Comparison of ENCODE assay signal across 8 cellular contexts in genomic region chr19:38079926-38080380, GRCh38.
DNase-seq lines count a peak whose midpoint lies in the region; ATAC-seq and TF ChIP-seq lines count a peak whose summit lies in the region.

No MANE protein-coding gene starts in this region.

- H2AFZ ChIP-seq in MM.1S (ENCODE audit: low read length): no peak overlapping the region
- no peak overlapping the region for H2AFZ ChIP-seq in neuronal stem cell (ENCODE audit: low read length)
- H2AFZ ChIP-seq in smooth muscle cell (ENCODE audit: low read depth): no peak overlapping the region

- H3K79me1 ChIP-seq in neuronal stem cell (ENCODE audit: low read depth, low read length): peaks cover 2% of the 10 kb centered on the region

- H3K9ac ChIP-seq in MM.1S (ENCODE audit: low read length) (no peak overlapping the region), liver (ENCODE audit: low read depth in 1 of 2, low read length in 2 of 2) (no peak overlapping the region), neuronal stem cell (ENCODE audit: low read depth, low read length, poor library complexity) (no peak overlapping the region), smooth muscle cell (ENCODE audit: low read depth) (no peak overlapping the region)

- no peak overlapping the region for H2BK12ac ChIP-seq in neuronal stem cell (ENCODE audit: low read length)

- H3K23ac ChIP-seq in neuronal stem cell (ENCODE audit: low read depth, low read length, poor library complexity): no peak overlapping the region

- H3K27ac ChIP-seq in MM.1S (ENCODE audit: low read length) (peak overlapping the region; percentile 34; the same call in 1 of the 2 replicates), liver (ENCODE audit: low read depth in 1 of 2, low read length in 2 of 2) (no peak overlapping the region), neuronal stem cell (replicated peaks; ENCODE audit: low read length) (no peak overlapping the region), smooth muscle cell (ENCODE audit: low read depth) (no peak overlapping the region), suprapubic skin (no peak overlapping the region)

- H3K9me3 ChIP-seq in MM.1S (replicated peaks; ENCODE audit: insufficient read depth, low read length): no peaks in the 10 kb centered on the region
- H3K9me3 ChIP-seq in liver (ENCODE audit: control insufficient read depth in 4 of 4, low read length in 3 of 4): no peaks in the 10 kb centered on the region
- H3K9me3 ChIP-seq in neuronal stem cell (replicated peaks in 1 of 2; ENCODE audit: control insufficient read depth in 2 of 2, insufficient read depth in 1 of 2, low read depth in 1 of 2, low read length in 2 of 2): peaks cover 0 to 6% of the 10 kb centered on the region in 2 donors
- H3K9me3 ChIP-seq in smooth muscle cell (replicated peaks; ENCODE audit: low read depth): no peaks in the 10 kb centered on the region
- no peaks in the 10 kb centered on the region for H3K9me3 ChIP-seq in suprapubic skin

- H3K27me3 Mint-ChIP-seq in activated T-helper 1 cell treated with anti-CD3 and anti-CD28 coated beads, Interleukin-12 subunit alpha, Interleukin-12 subunit beta, Interleukin-2, Interleukin-4 antibody, amounts not matched to agents 30 ng/mL and 10 ng/mL and 1 ng/mL, durations not matched to agents 14 hours and 24 hours and 36 hours (ENCODE audit: insufficient read depth): no peaks in the 10 kb centered on the region

- DNase-seq in DMS53 (lab: John Stamatoyannopoulos, UW): peak; percentile 98
- peak; percentile 65 for DNase-seq in MM.1S
- no peak for DNase-seq in activated T-helper 1 cell treated with anti-CD3 and anti-CD28 coated beads, Interleukin-12 subunit alpha, Interleukin-12 subunit beta, Interleukin-2, Interleukin-4 antibody, amounts not matched to agents 30 ng/mL and 10 ng/mL and 1 ng/mL, durations not matched to agents 14 hours and 24 hours and 36 hours (ENCODE audit: low spot score)
- no peak for DNase-seq in neuronal stem cell (ENCODE audit: low spot score)
- DNase-seq in smooth muscle cell (lab: John Stamatoyannopoulos, UW; ENCODE audit: unreplicated experiment): no peak
- no peak for DNase-seq in suprapubic skin (ENCODE audit: low spot score in 2 of 2)

- peaks cover 23% of the 10 kb centered on the region for H3K4me1 Mint-ChIP-seq in activated T-helper 1 cell treated with anti-CD3 and anti-CD28 coated beads, Interleukin-12 subunit alpha, Interleukin-12 subunit beta, Interleukin-2, Interleukin-4 antibody, amounts not matched to agents 30 ng/mL and 10 ng/mL and 1 ng/mL, durations not matched to agents 14 hours and 24 hours and 36 hours (ENCODE audit: low read depth)

- no peak overlapping the region for H4K91ac ChIP-seq in neuronal stem cell (ENCODE audit: low read depth, low read length, poor library complexity)

- peaks cover 8% of the 10 kb centered on the region for H3K9me3 Mint-ChIP-seq in activated T-helper 1 cell treated with anti-CD3 and anti-CD28 coated beads, Interleukin-12 subunit alpha, Interleukin-12 subunit beta, Interleukin-2, Interleukin-4 antibody, amounts not matched to agents 30 ng/mL and 10 ng/mL and 1 ng/mL, durations not matched to agents 14 hours and 24 hours and 36 hours

- no peak for TF ChIP-seq POLR2A in suprapubic skin (IDR thresholded peaks at IDR 0.05)

- H3K4me3 ChIP-seq in MM.1S (ENCODE audit: low read length) (no peak overlapping the region), liver (ENCODE audit: low read depth in 1 of 3, low read length in 3 of 3) (no peak overlapping the region), neuronal stem cell (ENCODE audit: low read length in 2 of 2) (no peak overlapping the region), smooth muscle cell (no peak overlapping the region), suprapubic skin (no peak overlapping the region)

- H3K79me2 ChIP-seq in MM.1S (ENCODE audit: low read length) (no peaks in the 10 kb centered on the region), smooth muscle cell (ENCODE audit: low read depth) (no peaks in the 10 kb centered on the region)

- H4K8ac ChIP-seq in neuronal stem cell (ENCODE audit: low read depth, low read length): no peak overlapping the region

- no peak overlapping the region for H2BK15ac ChIP-seq in neuronal stem cell (ENCODE audit: low read length)

- peak in 1 of 2 donors; percentile 32 for TF ChIP-seq RAD21 in liver (IDR thresholded peaks at IDR 0.05)

- peak; percentile 85 for ATAC-seq in GM21447 (IDR thresholded peaks at IDR 0.05; ENCODE audit: unreplicated experiment)

- peaks cover 2% of the 10 kb centered on the region for H3K36me3 Mint-ChIP-seq in activated T-helper 1 cell treated with anti-CD3 and anti-CD28 coated beads, Interleukin-12 subunit alpha, Interleukin-12 subunit beta, Interleukin-2, Interleukin-4 antibody, amounts not matched to agents 30 ng/mL and 10 ng/mL and 1 ng/mL, durations not matched to agents 14 hours and 24 hours and 36 hours (ENCODE audit: low read depth)

- no peak overlapping the region for H3K18ac ChIP-seq in neuronal stem cell (ENCODE audit: low read length)

- WGBS in liver: 86% methylated on average over 1 of the region's 1 CpG
- no CpG with 5 or more reads among the region's 1 CpG for WGBS in neuronal stem cell (ENCODE audit: extremely low coverage in 2 of 2, insufficient read length in 2 of 2, insufficient replicate concordance in 1 of 2), 2 donors
- WGBS in smooth muscle cell (ENCODE audit: low lambda C conversion rate): 62% methylated on average over 1 of the region's 1 CpG
- WGBS in suprapubic skin: 68% methylated on average over 1 of the region's 1 CpG

- intact Hi-C loops in activated T-helper 1 cell treated with anti-CD3 and anti-CD28 coated beads, Interleukin-12 subunit alpha, Interleukin-12 subunit beta, Interleukin-2, Interleukin-4 antibody, amounts not matched to agents 30 ng/mL and 10 ng/mL and 1 ng/mL, durations not matched to agents 14 hours and 24 hours and 36 hours (cut with micrococcal nuclease): loop anchor here (1.0 kb wide), 1 partner anchor 31 kb away; no protein-coding TSS in a partner anchor

- no peak overlapping the region for H3K14ac ChIP-seq in neuronal stem cell (ENCODE audit: low read length)

- TF ChIP-seq CTCF in MM.1S (IDR thresholded peaks at IDR 0.05; ENCODE audit: low read length): no peak
- no peak for TF ChIP-seq CTCF in liver (IDR thresholded peaks at IDR 0.05; ENCODE audit: low read depth, low read length, missing input control)
- TF ChIP-seq CTCF in smooth muscle cell (IDR thresholded peaks at IDR 0.05; ENCODE audit: borderline replicate concordance, insufficient read depth, poor library complexity, severe bottlenecking): no peak
- no peak for TF ChIP-seq CTCF in suprapubic skin (IDR thresholded peaks at IDR 0.05)

- H3K27ac Mint-ChIP-seq in activated T-helper 1 cell treated with anti-CD3 and anti-CD28 coated beads, Interleukin-12 subunit alpha, Interleukin-12 subunit beta, Interleukin-2, Interleukin-4 antibody, amounts not matched to agents 30 ng/mL and 10 ng/mL and 1 ng/mL, durations not matched to agents 14 hours and 24 hours and 36 hours: peak overlapping the region; percentile 83

- H2BK120ac ChIP-seq in neuronal stem cell (ENCODE audit: low read depth, low read length): no peak overlapping the region

- peaks cover 9% of the 10 kb centered on the region for H3K4me1 ChIP-seq in MM.1S (ENCODE audit: low read length)
- H3K4me1 ChIP-seq in liver (ENCODE audit: control insufficient read depth in 4 of 4, insufficient read depth in 4 of 4, low read length in 3 of 4): no peaks in the 10 kb centered on the region
- H3K4me1 ChIP-seq in neuronal stem cell (ENCODE audit: control insufficient read depth in 2 of 2, insufficient read depth in 1 of 2, low read depth in 1 of 2, low read length in 2 of 2): peaks cover 0 to 3% of the 10 kb centered on the region in 2 donors
- no peaks in the 10 kb centered on the region for H3K4me1 ChIP-seq in smooth muscle cell (ENCODE audit: low read depth)
- H3K4me1 ChIP-seq in suprapubic skin: no peaks in the 10 kb centered on the region

- H3F3A ChIP-seq in MM.1S (ENCODE audit: insufficient read depth, low read length) (no peaks in the 10 kb centered on the region), smooth muscle cell (ENCODE audit: low read depth) (no peaks in the 10 kb centered on the region)

- TF ChIP-seq EP300 in suprapubic skin (IDR thresholded peaks at IDR 0.05): no peak

- H3K27me3 ChIP-seq in MM.1S (replicated peaks; ENCODE audit: insufficient read depth, low read length): no peaks in the 10 kb centered on the region
- H3K27me3 ChIP-seq in liver (ENCODE audit: control insufficient read depth in 4 of 4, insufficient read depth in 4 of 4, low read length in 3 of 4): no peaks in the 10 kb centered on the region
- H3K27me3 ChIP-seq in neuronal stem cell (ENCODE audit: control insufficient read depth in 3 of 3, insufficient read depth in 3 of 3, low read depth in 1 of 3, low read length in 3 of 3): no peaks in the 10 kb centered on the region
- no peaks in the 10 kb centered on the region for H3K27me3 ChIP-seq in smooth muscle cell (ENCODE audit: low read depth)
- no peaks in the 10 kb centered on the region for H3K27me3 ChIP-seq in suprapubic skin

- H3K4me2 ChIP-seq in MM.1S (ENCODE audit: low read depth, low read length) (peak overlapping the region; percentile 25; the same call in 1 of the 2 replicates), neuronal stem cell (ENCODE audit: insufficient read depth, low read length, poor library complexity, severe bottlenecking) (no peak overlapping the region), smooth muscle cell (no peak overlapping the region)

- no peak overlapping the region for H3K4me3 Mint-ChIP-seq in activated T-helper 1 cell treated with anti-CD3 and anti-CD28 coated beads, Interleukin-12 subunit alpha, Interleukin-12 subunit beta, Interleukin-2, Interleukin-4 antibody, amounts not matched to agents 30 ng/mL and 10 ng/mL and 1 ng/mL, durations not matched to agents 14 hours and 24 hours and 36 hours

- H2AK5ac ChIP-seq in neuronal stem cell (ENCODE audit: low read depth, low read length): no peak overlapping the region

- H2BK5ac ChIP-seq in neuronal stem cell (ENCODE audit: low read length): no peak overlapping the region

- H3K36me3 ChIP-seq in MM.1S (replicated peaks; ENCODE audit: insufficient read depth, low read length) (no peaks in the 10 kb centered on the region), liver (ENCODE audit: control insufficient read depth in 4 of 4, insufficient read depth in 3 of 4, low read depth in 1 of 4, low read length in 3 of 4) (peaks cover 0 to 15% (median 3%) of the 10 kb centered on the region in 4 donors), neuronal stem cell (replicated peaks in 1 of 2; ENCODE audit: control insufficient read depth in 2 of 2, insufficient read depth in 2 of 2, low read length in 2 of 2) (peaks cover 7 to 32% of the 10 kb centered on the region in 2 donors), smooth muscle cell (ENCODE audit: low read depth) (no peaks in the 10 kb centered on the region), suprapubic skin (peaks cover 28% of the 10 kb centered on the region)

- no peak overlapping the region for H3K4ac ChIP-seq in neuronal stem cell (ENCODE audit: low read length)

- no peaks in the 10 kb centered on the region for H3K9me2 ChIP-seq in MM.1S (replicated peaks; ENCODE audit: insufficient read depth, low read length)

- H4K20me1 ChIP-seq in MM.1S (ENCODE audit: insufficient read depth, low read length) (no peaks in the 10 kb centered on the region), smooth muscle cell (ENCODE audit: low read depth) (peaks cover 7% of the 10 kb centered on the region)

TF ChIP-seq in liver, 16 proteins besides CTCF, POLR2A, EP300 and RAD21 (continues in another document):
- peak; percentile 35 for TF ChIP-seq FOXA2 (IDR thresholded peaks at IDR 0.05)

Comparison
In these comparisons a context has a peak if more than half of its experiments do, and no peak if none do; other contexts are left out.
1. DNase-seq: peak in DMS53 (single experiment) and MM.1S (single experiment); none in activated T-helper 1 cell treated with anti-CD3 and anti-CD28 coated beads, Interleukin-12 subunit alpha, Interleukin-12 subunit beta, Interleukin-2, Interleukin-4 antibody, amounts not matched to agents 30 ng/mL and 10 ng/mL and 1 ng/mL, durations not matched to agents 14 hours and 24 hours and 36 hours (single experiment), neuronal stem cell (single experiment), smooth muscle cell (single experiment) and suprapubic skin (0 of 2).